In the genomic region with DNA sequence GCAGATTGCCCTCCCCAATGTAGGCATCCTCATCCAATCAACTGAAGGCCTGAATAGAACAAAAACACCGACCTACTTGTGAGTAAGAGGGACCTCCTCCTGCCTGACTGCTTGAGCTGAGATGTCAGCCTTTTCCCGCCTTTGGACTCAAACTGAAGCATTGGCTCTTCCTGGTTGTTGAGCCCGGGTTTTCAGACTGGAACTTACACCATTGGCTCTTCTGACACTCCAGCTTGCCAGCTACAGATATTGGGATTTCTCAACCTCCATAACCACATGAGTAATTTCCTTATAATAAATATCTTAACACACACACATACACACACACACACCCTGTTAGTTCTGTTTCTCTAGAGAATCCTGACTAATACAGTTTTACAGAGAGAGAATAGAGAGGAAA, we compare ENCODE assay signal across 15 cellular contexts.
DNase-seq lines count a peak whose midpoint lies in the region; ATAC-seq and TF ChIP-seq lines count a peak whose summit lies in the region.
"Had no signal": no experiment of that assay in that cellular context is flagged by ENCODE, and none has a peak within 500 bp of the region (broad histone marks: within the 10 kb centered on the region; RNA-seq: fewer than 3 reads in every experiment).

No MANE protein-coding gene starts in this region.

- ATAC-seq in esophagus mucosa (peak; percentile 75), HG03432 (IDR thresholded peaks at IDR 0.05; ENCODE audit: unreplicated experiment) (no peak)
- ATAC-seq: activated T-cell treated with anti-CD3 and anti-CD28 coated beads, Interleukin-2, amount 50 U/mL, for 4 hours had no signal

- CTCF ChIA-PET in RWPE1 (lab: Yijun Ruan, JAX), result interaction anchor here (0.6 kb wide), 1 partner anchor 165 kb away, joined by 3 read pairs; no protein-coding TSS in a partner anchor

- H3K4me3 ChIP-seq in skeletal muscle cell (ENCODE audit: low read depth, low read length), result no peak overlapping the region
- H3K4me3 ChIP-seq: esophagus muscularis mucosa had no signal

- no peak overlapping the region for H3K27ac ChIP-seq in RWPE1
- H3K27ac ChIP-seq: esophagus muscularis mucosa had no signal

- DNase-seq in ELF-1 (ENCODE audit: low read depth, low spot score), result peak; percentile 8
- peak; percentile 40 for DNase-seq in LHCN-M2 (ENCODE audit: low read depth)
- DNase-seq in skeletal muscle cell (ENCODE audit: low read depth), result peak; percentile 4
- no peak for DNase-seq in activated CD8-positive, alpha-beta memory T cell treated with anti-CD3 and anti-CD28 coated beads for 24 hours
- no peak for DNase-seq in RWPE1 (ENCODE audit: low spot score)
- DNase-seq: activated CD4-positive, alpha-beta T cell treated with anti-CD3 and anti-CD28 coated beads for 48 hours; activated naive CD8-positive, alpha-beta T cell treated with anti-CD3 and anti-CD28 coated beads, Interleukin-2, amount 50 U/mL, for 24 hours; activated T-cell treated with anti-CD3 and anti-CD28 coated beads, Interleukin-2, amount 50 U/mL, for 4 hours; COR-L47; NCI-H510A; RPMI8226; small intestine had no signal

- TF ChIP-seq CTCF in RWPE1 (conservative IDR thresholded peaks at IDR 0.05; ENCODE audit: low read depth), result no peak

- POLR2A ChIA-PET in RWPE1 (lab: Yijun Ruan, JAX; ENCODE audit: low non-redundant PET), result no interaction called here

Comparison
In these comparisons a context has a peak if more than half of its experiments do, and no peak if none do; other contexts are left out.
1. DNase-seq: peak in ELF-1 (single experiment), LHCN-M2 (single experiment) and skeletal muscle cell (single experiment); none in activated CD8-positive, alpha-beta memory T cell treated with anti-CD3 and anti-CD28 coated beads for 24 hours (single experiment) and RWPE1 (single experiment).